In genomic region chr15:37865687-37866086, GRCh38 we compare ENCODE assay signal across 34 cellular contexts.
DNase-seq lines count a peak whose midpoint lies in the region; ATAC-seq, FAIRE-seq and TF ChIP-seq lines count a peak whose summit lies in the region.
"Had no signal": no experiment of that assay in that cellular context is flagged by ENCODE, and none has a peak within 500 bp of the region (broad histone marks: within the 10 kb centered on the region; RNA-seq: fewer than 3 reads in every experiment).

No MANE protein-coding gene starts in this region.

- in situ Hi-C loops in HepG2 (cut with HindIII; ENCODE audit: extremely low pct_ligation_motif_present, low pct_unique_long_range_greater_than_20kb) (loop anchor here (25.0 kb wide), 1 partner anchor 628 kb away; no protein-coding TSS in a partner anchor), IMR-90 (cut with MboI; ENCODE audit: low sequenced_read_pairs) (no loop called here), K562 (cut with MboI) (no loop called here)

- no peak for FAIRE-seq in HepG2 (lab: Jason Lieb, UNC)
- FAIRE-seq in A549 (lab: Jason Lieb, UNC): no peak
- no peak for FAIRE-seq in K562 (lab: Jason Lieb, UNC)
- FAIRE-seq: A204.1, D721Med had no signal

- H3K9ac ChIP-seq in HepG2 (ENCODE audit: insufficient read depth, low read depth, low read length): no peak overlapping the region
- H3K9ac ChIP-seq in IMR-90 (ENCODE audit: low read depth, low read length): no peak overlapping the region
- H3K9ac ChIP-seq in K562 (ENCODE audit: insufficient read depth in 1 of 2, low read depth in 2 of 2, low read length in 2 of 2): no peak overlapping the region
- H3K9ac ChIP-seq: BLaER1; BLaER1 treated with 17β-estradiol and CSF1 and Interleukin-3, amounts not matched to agents 10 nM and 100 nM had no signal

- no peak overlapping the region for H3K4me2 ChIP-seq in HepG2 (ENCODE audit: low read depth, low read length)
- no peak overlapping the region for H3K4me2 ChIP-seq in A549
- no peak overlapping the region for H3K4me2 ChIP-seq in IMR-90 (ENCODE audit: low read depth, low read length)
- H3K4me2 ChIP-seq in K562 (ENCODE audit: insufficient read depth, low read length): no peak overlapping the region
- H3K4me2 ChIP-seq: BLaER1; BLaER1 treated with 17β-estradiol and CSF1 and Interleukin-3, amounts not matched to agents 10 nM and 100 nM had no signal

- H4K20me1 ChIP-seq in HepG2 (ENCODE audit: insufficient read depth, low read length) (no peaks in the 10 kb centered on the region), IMR-90 (ENCODE audit: insufficient read depth, low read length) (no peaks in the 10 kb centered on the region), K562 (replicated peaks; ENCODE audit: control insufficient read depth, insufficient read depth, low read length) (no peaks in the 10 kb centered on the region)
- H4K20me1 ChIP-seq: BLaER1; BLaER1 treated with 17β-estradiol and CSF1 and Interleukin-3, amounts not matched to agents 10 nM and 100 nM had no signal

- no peak overlapping the region for H2AFZ ChIP-seq in HepG2 (ENCODE audit: low read length)
- H2AFZ ChIP-seq in IMR-90 (replicated peaks; ENCODE audit: low read length, poor library complexity): no peak overlapping the region
- H2AFZ ChIP-seq in K562 (ENCODE audit: low read depth, low read length): no peak overlapping the region

- no peak overlapping the region for H3K23ac ChIP-seq in IMR-90 (ENCODE audit: low read depth, low read length)

- TF ChIP-seq POLR2A in HepG2 (IDR thresholded peaks at IDR 0.05; ENCODE audit: insufficient read depth in 1 of 2, low read depth in 2 of 2, low read length in 2 of 2) (no peak), right lobe of liver (IDR thresholded peaks at IDR 0.05) (no peak), A549 (IDR thresholded peaks at IDR 0.05; ENCODE audit: low read length) (no peak), IMR-90 (IDR thresholded peaks at IDR 0.05; ENCODE audit: low read depth, low read length) (no peak), K562 (conservative IDR thresholded peaks at IDR 0.05) (no peak)

- no peaks in the 10 kb centered on the region for H3K36me3 ChIP-seq in HepG2 (replicated peaks in 1 of 2; ENCODE audit: control insufficient read depth in 1 of 2, insufficient read depth in 2 of 2, low read length in 2 of 2)
- no peaks in the 10 kb centered on the region for H3K36me3 ChIP-seq in right lobe of liver
- H3K36me3 ChIP-seq in IMR-90 (ENCODE audit: control insufficient read depth, insufficient read depth, low read length): no peaks in the 10 kb centered on the region
- no peaks in the 10 kb centered on the region for H3K36me3 ChIP-seq in K562 (ENCODE audit: control insufficient read depth, insufficient read depth, low read length)
- H3K36me3 ChIP-seq: BE2C; BLaER1; BLaER1 treated with 17β-estradiol and CSF1 and Interleukin-3, amounts not matched to agents 10 nM and 100 nM had no signal

- CTCF ChIA-PET in HepG2 (lab: Yijun Ruan, JAX; ENCODE audit: low intra/inter-chr PET ratio, low total read pairs): no interaction called here
- CTCF ChIA-PET in A549 (lab: Yijun Ruan, JAX): no interaction called here
- CTCF ChIA-PET in IMR-90 (lab: Yijun Ruan, JAX): no interaction called here
- CTCF ChIA-PET in K562 (lab: Yijun Ruan, JAX; ENCODE audit: low intra/inter-chr PET ratio): interaction anchor here (0.7 kb wide), 1 partner anchor 26 kb away, joined by 3 read pairs; no protein-coding TSS in a partner anchor

- H3K27me3 ChIP-seq in HepG2 (ENCODE audit: control insufficient read depth in 1 of 2, insufficient read depth in 2 of 2, low read length in 2 of 2): no peaks in the 10 kb centered on the region
- no peaks in the 10 kb centered on the region for H3K27me3 ChIP-seq in right lobe of liver
- no peaks in the 10 kb centered on the region for H3K27me3 ChIP-seq in IMR-90 (ENCODE audit: control insufficient read depth, insufficient read depth, low read length)
- no peaks in the 10 kb centered on the region for H3K27me3 ChIP-seq in K562 (ENCODE audit: control insufficient read depth in 2 of 2, insufficient read depth in 2 of 2, low read length in 2 of 2)
- H3K27me3 ChIP-seq: BE2C; BLaER1; BLaER1 treated with 17β-estradiol and CSF1 and Interleukin-3, amounts not matched to agents 10 nM and 100 nM had no signal

- dilution Hi-C loops in IMR-90 (cut with HindIII; ENCODE audit: low sequenced_read_pairs, unreplicated experiment): no loop called here

- no TSS peak for BruUV-seq in HepG2 (replicated peaks; lab: Mats Ljungman, UMichigan)
- no TSS peak for BruUV-seq in IMR-90 (replicated peaks; lab: Mats Ljungman, UMichigan)
- no TSS peak for BruUV-seq in K562 (replicated peaks; lab: Mats Ljungman, UMichigan)

- H2AK9ac ChIP-seq in IMR-90 (replicated peaks; ENCODE audit: low read depth, low read length, poor library complexity): no peak overlapping the region

- intact Hi-C loops in HepG2 (cut with micrococcal nuclease; ENCODE audit: unreplicated experiment): no loop called here
- intact Hi-C loops in right lobe of liver (cut with DNase I): no loop called here
- intact Hi-C loops in IMR-90 (cut with micrococcal nuclease): no loop called here
- intact Hi-C loops in K562 (cut with micrococcal nuclease): no loop called here

- H4K5ac ChIP-seq in IMR-90 (ENCODE audit: low read depth, low read length): no peak overlapping the region

- H3K9me3 ChIP-seq in HepG2 (ENCODE audit: low read length) (no peaks in the 10 kb centered on the region), right lobe of liver (no peaks in the 10 kb centered on the region), A549 (no peaks in the 10 kb centered on the region), IMR-90 (ENCODE audit: control insufficient read depth, insufficient read depth, low read length) (no peaks in the 10 kb centered on the region), K562 (replicated peaks; ENCODE audit: control insufficient read depth, insufficient read depth, low read depth, low read length) (no peaks in the 10 kb centered on the region)
- H3K9me3 ChIP-seq: BE2C, Caco-2 had no signal

- no peak overlapping the region for H2BK120ac ChIP-seq in IMR-90 (ENCODE audit: low read depth, low read length)

- H3K18ac ChIP-seq in IMR-90 (ENCODE audit: low read depth, low read length): no peak overlapping the region

- H4K91ac ChIP-seq in IMR-90 (ENCODE audit: insufficient read depth, low read depth, low read length): no peak overlapping the region

- H2AK5ac ChIP-seq in IMR-90 (ENCODE audit: low read depth, low read length): no peak overlapping the region

- no peak overlapping the region for H3K4me3 ChIP-seq in HepG2 (replicated peaks in 1 of 3; ENCODE audit: insufficient read depth in 1 of 3, low read depth in 2 of 3, low read length in 3 of 3)
- H3K4me3 ChIP-seq in right lobe of liver: no peak overlapping the region
- no peak overlapping the region for H3K4me3 ChIP-seq in A549
- no peak overlapping the region for H3K4me3 ChIP-seq in IMR-90 (ENCODE audit: insufficient read depth, low read depth, low read length)
- no peak overlapping the region for H3K4me3 ChIP-seq in K562
- H3K4me3 ChIP-seq: BLaER1; BLaER1 treated with 17β-estradiol and CSF1 and Interleukin-3, amounts not matched to agents 10 nM and 100 nM had no signal

- WGBS in HepG2 (ENCODE audit: low lambda C conversion rate): 0% methylated on average over 1 of the region's 1 CpG
- 79% methylated on average over 1 of the region's 1 CpG for WGBS in right lobe of liver (ENCODE audit: insufficient coverage, low coverage, low lambda C conversion rate, missing lambda C conversion rate)
- 4% methylated on average over 1 of the region's 1 CpG for WGBS in A549 (ENCODE audit: missing lambda C conversion rate)
- no CpG with 5 or more reads among the region's 1 CpG for WGBS in IMR-90 (ENCODE audit: extremely low coverage in 2 of 2, insufficient read length in 1 of 2), 2 experiments
- 5% methylated on average over 1 of the region's 1 CpG for WGBS in K562 (ENCODE audit: insufficient coverage, low coverage, missing lambda C conversion rate)

- H3K79me1 ChIP-seq in IMR-90 (ENCODE audit: low read depth in 1 of 2, low read length in 2 of 2): no peaks in the 10 kb centered on the region

- no peak overlapping the region for H2BK5ac ChIP-seq in IMR-90 (ENCODE audit: low read depth, low read length, poor library complexity, severe bottlenecking)

- H3K56ac ChIP-seq in IMR-90 (ENCODE audit: extremely low read depth, insufficient read depth, low read length): no peak overlapping the region

- H3K4ac ChIP-seq in IMR-90 (ENCODE audit: low read depth, low read length): no peak overlapping the region

- TF ChIP-seq CTCF in HepG2 (CRISPR knock-in tag; IDR thresholded peaks at IDR 0.05) (no peak), right lobe of liver (IDR thresholded peaks at IDR 0.05) (no peak), A549 (IDR thresholded peaks at IDR 0.05) (no peak), IMR-90 (conservative IDR thresholded peaks at IDR 0.05; ENCODE audit: low read depth, low read length) (no peak), K562 (IDR thresholded peaks at IDR 0.05 in 2 of 3, conservative IDR thresholded peaks at IDR 0.05 in 1 of 3; ENCODE audit: insufficient read depth in 2 of 3, low read depth in 1 of 3, low read length in 3 of 3) (no peak)

- ATAC-seq in HepG2 (no peak), right lobe of liver (no peak), A549 (no peak), IMR-90 (ENCODE audit: low read depth) (no peak), K562 (no peak), HG02973 (IDR thresholded peaks at IDR 0.05; ENCODE audit: unreplicated experiment) (no peak)
- ATAC-seq: CD8-positive, alpha-beta T cell had no signal

- no peak overlapping the region for H3K14ac ChIP-seq in IMR-90 (replicated peaks; ENCODE audit: low read depth, low read length)

- H3K9me1 ChIP-seq in IMR-90 (ENCODE audit: insufficient read depth, low read length): no peaks in the 10 kb centered on the region
- no peaks in the 10 kb centered on the region for H3K9me1 ChIP-seq in K562 (ENCODE audit: control insufficient read depth, insufficient read depth, low read length)

- no peaks in the 10 kb centered on the region for H3K4me1 ChIP-seq in HepG2 (ENCODE audit: insufficient read depth, low read length)
- peaks cover 0 to under 1% (median 0%) of the 10 kb centered on the region in 4 donors for H3K4me1 ChIP-seq in right lobe of liver
- no peaks in the 10 kb centered on the region for H3K4me1 ChIP-seq in A549
- no peaks in the 10 kb centered on the region for H3K4me1 ChIP-seq in IMR-90 (ENCODE audit: control insufficient read depth, insufficient read depth, low read length)
- H3K4me1 ChIP-seq in K562 (replicated peaks in 1 of 2; ENCODE audit: control insufficient read depth in 2 of 2, insufficient read depth in 2 of 2, low read length in 2 of 2): no peaks in the 10 kb centered on the region
- H3K4me1 ChIP-seq: BE2C; BLaER1; BLaER1 treated with 17β-estradiol and CSF1 and Interleukin-3, amounts not matched to agents 10 nM and 100 nM; Caco-2 had no signal

- DNase-seq in HepG2 (ENCODE audit: low spot score) (no peak), right lobe of liver (no peak), A549 (ENCODE audit: low read depth in 1 of 2, low spot score in 1 of 2) (no peak), IMR-90 (no peak), K562 (ENCODE audit: extremely low read depth in 1 of 4, low spot score in 3 of 4) (no peak), NOMO-1 (lab: John Stamatoyannopoulos, UW; ENCODE audit: unreplicated experiment in 2 of 2) (no peak)
- no peak for DNase-seq in stimulated activated CD4-positive, alpha-beta T cell treated with anti-CD3 and anti-CD28 coated beads, Interleukin-1b, Interleukin-23, amount 100 ng/mL, for 48 hours
- DNase-seq: 8988T; ACHN; AML-193; BE2C; C1 segment of cervical spinal cord; Caco-2; Calu3; CD4-positive, alpha-beta memory T cell; CD4-positive, alpha-beta T cell; CD4-positive, CD25-positive, alpha-beta regulatory T cell; CD8-positive, alpha-beta memory T cell; CD8-positive, alpha-beta T cell; COR-L47; DMS 273 treated with DMSO at 0.1 percent for 48 hours; DMS153; DMS53; DMS79; DMS79 treated with DMSO at 0.1 percent for 48 hours; DND-41; EL had no signal

- TF ChIP-seq EP300 in HepG2 (IDR thresholded peaks at IDR 0.05; ENCODE audit: low read depth in 2 of 2, low read length in 2 of 2) (no peak), HepG2 (CRISPR knock-in tag; IDR thresholded peaks at IDR 0.05; ENCODE audit: borderline replicate concordance) (no peak), A549 (IDR thresholded peaks at IDR 0.05) (no peak), K562 (IDR thresholded peaks at IDR 0.05; ENCODE audit: low read length) (no peak)

- TF ChIP-seq RAD21 in HepG2 (CRISPR knock-in tag; IDR thresholded peaks at IDR 0.05): no peak
- TF ChIP-seq RAD21 in A549 (conservative IDR thresholded peaks at IDR 0.05 in 1 of 2, IDR thresholded peaks at IDR 0.05 in 1 of 2): no peak
- TF ChIP-seq RAD21 in IMR-90 (IDR thresholded peaks at IDR 0.05; ENCODE audit: low read length): no peak
- no peak for TF ChIP-seq RAD21 in K562 (CRISPR knock-in tag; conservative IDR thresholded peaks at IDR 0.05 in 1 of 2, IDR thresholded peaks at IDR 0.05 in 1 of 2)

- no peak overlapping the region for H4K8ac ChIP-seq in IMR-90 (ENCODE audit: low read depth in 2 of 2, low read length in 2 of 2)

- H2BK20ac ChIP-seq in IMR-90 (ENCODE audit: low read depth, low read length): no peak overlapping the region

- no peak overlapping the region for H2BK15ac ChIP-seq in IMR-90 (ENCODE audit: low read depth, low read length)

- H3K27ac ChIP-seq in HepG2 (ENCODE audit: extremely low read length, insufficient read depth, low read length) (no peak overlapping the region), right lobe of liver (no peak overlapping the region), A549 (no peak overlapping the region), IMR-90 (ENCODE audit: insufficient read depth, low read length) (no peak overlapping the region), K562 (ENCODE audit: extremely low read depth, low read depth, low read length) (no peak overlapping the region)
- H3K27ac ChIP-seq: 22Rv1; BLaER1; BLaER1 treated with 17β-estradiol and CSF1 and Interleukin-3, amounts not matched to agents 10 nM and 100 nM; C4-2B had no signal

- no peaks in the 10 kb centered on the region for H3K79me2 ChIP-seq in HepG2 (ENCODE audit: insufficient read depth, low read length)
- no peaks in the 10 kb centered on the region for H3K79me2 ChIP-seq in K562 (ENCODE audit: control insufficient read depth, insufficient read depth, low read length)

- POLR2A ChIA-PET in HepG2 (lab: Yijun Ruan, JAX): no interaction called here
- POLR2A ChIA-PET in A549 (lab: Yijun Ruan, JAX): no interaction called here
- POLR2A ChIA-PET in IMR-90 (lab: Charles Lee; ENCODE audit: unreplicated experiment): no interaction called here
- POLR2A ChIA-PET in K562 (lab: Yijun Ruan, JAX): no interaction called here

Comparison
In these comparisons a context has a peak if more than half of its experiments do, and no peak if none do; other contexts are left out.
1. Of the 241 proteins assayed by ChIP-seq in both HepG2 and K562: peak only in HepG2: MAFK; only in K562: none; in both: MAFF; in neither: 239.